In the genomic region with DNA sequence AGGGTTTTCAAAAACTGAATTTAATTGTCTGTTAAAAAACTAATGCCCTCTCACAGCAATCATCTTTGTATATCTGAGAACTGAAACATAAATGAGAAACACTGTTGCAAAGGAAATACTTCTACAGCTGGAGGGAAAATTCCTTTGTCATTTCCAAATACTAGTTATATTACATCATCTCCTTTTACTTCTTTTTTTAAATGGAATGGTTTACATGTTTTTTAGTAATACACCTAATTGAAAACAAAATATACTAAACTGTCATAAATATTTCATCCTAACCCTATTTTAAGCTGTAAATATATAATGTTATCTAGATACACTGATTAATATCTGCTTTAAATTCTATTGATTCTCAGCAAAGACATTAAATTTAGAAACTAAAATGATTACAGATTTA, we compare ENCODE assay signal across 10 cellular contexts. TPM values are rescaled to one million over a fixed set of nuclear protein-coding genes. Genes with fewer than 3 reads are reported as not detected.
DNase-seq lines count a peak whose midpoint lies in the region; FAIRE-seq and TF ChIP-seq lines count a peak whose summit lies in the region.
"Had no signal": no experiment of that assay in that cellular context is flagged by ENCODE, and none has a peak within 500 bp of the region (broad histone marks: within the 10 kb centered on the region; RNA-seq: fewer than 3 reads in every experiment).

No MANE protein-coding gene starts in this region.

- H3K4me2 ChIP-seq in astrocyte (ENCODE audit: low read length) = peak overlapping the region; percentile 80

- H3K27me3 Mint-ChIP-seq in astrocyte (ENCODE audit: low read depth, unreplicated experiment) (no peaks in the 10 kb centered on the region), endodermal cell (ENCODE audit: insufficient read depth) (no peaks in the 10 kb centered on the region)

- peaks cover 34% of the 10 kb centered on the region for H4K20me1 ChIP-seq in astrocyte (ENCODE audit: insufficient read depth, low read length)

- POLR2A ChIA-PET in HEK293 (lab: Yijun Ruan, JAX) = interaction anchor here (1.0 kb wide), 1 partner anchor 13 kb away, joined by 3 read pairs; no protein-coding TSS in a partner anchor

- TF ChIP-seq EP300 in stomach (IDR thresholded peaks at IDR 0.05) = no peak

- H3K4me3 ChIP-seq in HEK293 (ENCODE audit: low read depth, low read length) (no peak overlapping the region; the same call in 1 of the 2 replicates), astrocyte (ENCODE audit: insufficient read depth, low read depth, low read length) (no peak overlapping the region), foreskin fibroblast (ENCODE audit: low read depth in 1 of 2, low read length in 2 of 2) (peak overlapping the region; percentile 1 to 33), stomach (no peak overlapping the region), endodermal cell (ENCODE audit: low read length) (no peak overlapping the region)

- TF ChIP-seq POLR2A in stomach (IDR thresholded peaks at IDR 0.05) = no peak

- H3K9ac ChIP-seq in astrocyte (ENCODE audit: low read length) (peak overlapping the region; percentile 59), endodermal cell (ENCODE audit: extremely low read depth, low read length, poor library complexity, severe bottlenecking) (no peak overlapping the region)

- peaks cover 92% of the 10 kb centered on the region for H3K79me2 ChIP-seq in astrocyte (ENCODE audit: insufficient read depth, low read length)

- DNase-seq in astrocyte (ENCODE audit: low read depth) (peak; percentile 52), foreskin fibroblast (peak in 1 of 2 donors; percentile 50), stomach (no peak), endodermal cell (no peak), activated gamma-delta T cell (lab: John Stamatoyannopoulos, UW) (no peak), SKM-1 treated with dmso at 0.1 percent for 144 hours (lab: John Stamatoyannopoulos, UW; ENCODE audit: unreplicated experiment) (no peak)
- DNase-seq: activated T-cell treated with anti-CD3 and anti-CD28 coated beads, Interleukin-2, amount 50 U/mL, for 72 hours; NCI-H748 treated with DMSO at 0.1 percent for 48 hours had no signal

- H3K9me3 ChIP-seq in HEK293 (ENCODE audit: control insufficient read depth, insufficient read depth, low read depth, low read length) = no peaks in the 10 kb centered on the region
- no peaks in the 10 kb centered on the region for H3K9me3 ChIP-seq in astrocyte (ENCODE audit: insufficient read depth, low read depth, low read length)
- no peaks in the 10 kb centered on the region for H3K9me3 ChIP-seq in stomach
- H3K9me3 ChIP-seq in endodermal cell (ENCODE audit: control insufficient read depth, low read length) = peaks cover 4% of the 10 kb centered on the region

- H3K27ac ChIP-seq in HEK293 (ENCODE audit: extremely low read depth, low read depth, low read length) = no peak overlapping the region
- peak overlapping the region; percentile 59 for H3K27ac ChIP-seq in astrocyte (ENCODE audit: low read depth, low read length)
- H3K27ac ChIP-seq in stomach = peak overlapping the region in 4 of 5 donors; percentile 53 to 62 (median 60)
- no peak overlapping the region for H3K27ac ChIP-seq in endodermal cell (ENCODE audit: low read depth, low read length)

- H3K4me3 Mint-ChIP-seq in astrocyte (ENCODE audit: unreplicated experiment) = peak overlapping the region; percentile 22
- no peak overlapping the region for H3K4me3 Mint-ChIP-seq in endodermal cell
- H3K4me3 Mint-ChIP-seq: activated T-cell treated with anti-CD3 and anti-CD28 coated beads, Interleukin-2, amount 50 U/mL, for 72 hours had no signal

- peak overlapping the region; percentile 89 for H3K27ac Mint-ChIP-seq in astrocyte (ENCODE audit: unreplicated experiment)
- H3K27ac Mint-ChIP-seq in endodermal cell = no peak overlapping the region
- H3K27ac Mint-ChIP-seq: activated T-cell treated with anti-CD3 and anti-CD28 coated beads, Interleukin-2, amount 50 U/mL, for 72 hours had no signal

- H3K9me3 Mint-ChIP-seq in astrocyte (ENCODE audit: unreplicated experiment) (no peaks in the 10 kb centered on the region), endodermal cell (no peaks in the 10 kb centered on the region)
- H3K9me3 Mint-ChIP-seq: activated T-cell treated with anti-CD3 and anti-CD28 coated beads, Interleukin-2, amount 50 U/mL, for 72 hours had no signal

- H3K4me1 Mint-ChIP-seq in astrocyte (ENCODE audit: low read depth, unreplicated experiment) (peaks cover 16% of the 10 kb centered on the region), endodermal cell (peaks cover 13% of the 10 kb centered on the region)

- no peak for FAIRE-seq in astrocyte (lab: Jason Lieb, UNC)
- FAIRE-seq: small intestine had no signal

- H3K4me1 ChIP-seq in HEK293 (ENCODE audit: control insufficient read depth, insufficient read depth, low read length) = peaks cover 13% of the 10 kb centered on the region
- H3K4me1 ChIP-seq in astrocyte (ENCODE audit: insufficient read depth, low read length) = peaks cover 7% of the 10 kb centered on the region
- H3K4me1 ChIP-seq in stomach = peaks cover 0 to 31% (median 22%) of the 10 kb centered on the region in 4 donors
- H3K4me1 ChIP-seq in endodermal cell (ENCODE audit: control insufficient read depth, insufficient read depth, low read length) = no peaks in the 10 kb centered on the region

- no peak overlapping the region for H2AFZ ChIP-seq in astrocyte (ENCODE audit: low read depth, low read length)

- H3K36me3 Mint-ChIP-seq in astrocyte (ENCODE audit: low read depth, unreplicated experiment) (no peaks in the 10 kb centered on the region), endodermal cell (ENCODE audit: low read depth) (peaks cover 4% of the 10 kb centered on the region)

- H3K27me3 ChIP-seq in astrocyte (ENCODE audit: insufficient read depth, low read length) = no peaks in the 10 kb centered on the region
- no peaks in the 10 kb centered on the region for H3K27me3 ChIP-seq in stomach
- no peaks in the 10 kb centered on the region for H3K27me3 ChIP-seq in endodermal cell (ENCODE audit: control insufficient read depth, insufficient read depth, low read length, poor library complexity, severe bottlenecking)

- CTCF ChIA-PET in HEK293 (lab: Yijun Ruan, JAX) = interaction anchor here (0.5 to 1.8 kb wide), 7 partner anchors 8 to 673 kb away, joined by 3 to 8 read pairs (median 3); no protein-coding TSS in a partner anchor

- no peak for TF ChIP-seq CTCF in HEK293 (tag by site-specific recombination; IDR thresholded peaks at IDR 0.05)
- no peak for TF ChIP-seq CTCF in astrocyte (IDR thresholded peaks at IDR 0.05; ENCODE audit: insufficient read depth, low read depth, low read length)
- no peak for TF ChIP-seq CTCF in foreskin fibroblast (IDR thresholded peaks at IDR 0.05; ENCODE audit: low read depth, low read length)
- no peak for TF ChIP-seq CTCF in stomach (IDR thresholded peaks at IDR 0.05)
- TF ChIP-seq CTCF in endodermal cell (conservative IDR thresholded peaks at IDR 0.05) = no peak

- intact Hi-C loops in stomach (cut with DNase I; ENCODE audit: low total_unique reads) = no loop called here

- no peaks in the 10 kb centered on the region for H3K36me3 ChIP-seq in HEK293 (ENCODE audit: control insufficient read depth in 2 of 2, insufficient read depth in 1 of 2, low read length in 2 of 2)
- H3K36me3 ChIP-seq in astrocyte (ENCODE audit: insufficient read depth, low read length) = no peaks in the 10 kb centered on the region
- no peaks in the 10 kb centered on the region for H3K36me3 ChIP-seq in stomach
- H3K36me3 ChIP-seq in endodermal cell (ENCODE audit: control insufficient read depth, insufficient read depth, low read length) = no peaks in the 10 kb centered on the region

TF ChIP-seq in HEK293, 187 proteins besides CTCF, POLR2A, EP300 and RAD21 (continues in another document):
- TF ChIP-seq, protein P1, sequence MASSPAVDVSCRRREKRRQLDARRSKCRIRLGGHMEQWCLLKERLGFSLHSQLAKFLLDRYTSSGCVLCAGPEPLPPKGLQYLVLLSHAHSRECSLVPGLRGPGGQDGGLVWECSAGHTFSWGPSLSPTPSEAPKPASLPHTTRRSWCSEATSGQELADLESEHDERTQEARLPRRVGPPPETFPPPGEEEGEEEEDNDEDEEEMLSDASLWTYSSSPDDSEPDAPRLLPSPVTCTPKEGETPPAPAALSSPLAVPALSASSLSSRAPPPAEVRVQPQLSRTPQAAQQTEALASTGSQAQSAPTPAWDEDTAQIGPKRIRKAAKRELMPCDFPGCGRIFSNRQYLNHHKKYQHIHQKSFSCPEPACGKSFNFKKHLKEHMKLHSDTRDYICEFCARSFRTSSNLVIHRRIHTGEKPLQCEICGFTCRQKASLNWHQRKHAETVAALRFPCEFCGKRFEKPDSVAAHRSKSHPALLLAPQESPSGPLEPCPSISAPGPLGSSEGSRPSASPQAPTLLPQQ (tag by site-specific recombination; IDR thresholded peaks at IDR 0.05) = peak; percentile 34; the same call in 1 of the 2 replicates
- TF ChIP-seq, protein P2, sequence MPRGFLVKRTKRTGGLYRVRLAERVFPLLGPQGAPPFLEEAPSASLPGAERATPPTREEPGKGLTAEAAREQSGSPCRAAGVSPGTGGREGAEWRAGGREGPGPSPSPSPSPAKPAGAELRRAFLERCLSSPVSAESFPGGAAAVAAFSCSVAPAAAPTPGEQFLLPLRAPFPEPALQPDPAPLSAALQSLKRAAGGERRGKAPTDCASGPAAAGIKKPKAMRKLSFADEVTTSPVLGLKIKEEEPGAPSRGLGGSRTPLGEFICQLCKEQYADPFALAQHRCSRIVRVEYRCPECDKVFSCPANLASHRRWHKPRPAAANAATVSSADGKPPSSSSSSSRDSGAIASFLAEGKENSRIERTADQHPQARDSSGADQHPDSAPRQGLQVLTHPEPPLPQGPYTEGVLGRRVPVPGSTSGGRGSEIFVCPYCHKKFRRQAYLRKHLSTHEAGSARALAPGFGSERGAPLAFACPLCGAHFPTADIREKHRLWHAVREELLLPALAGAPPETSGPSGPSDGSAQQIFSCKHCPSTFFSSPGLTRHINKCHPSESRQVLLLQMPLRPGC (tag by site-specific recombination; IDR thresholded peaks at IDR 0.05) = peak; percentile 22; the same call in 1 of the 2 replicates
- TF ChIP-seq ZNF660 (tag by site-specific recombination; IDR thresholded peaks at IDR 0.05) (peak; percentile 41; the same call in 1 of the 2 replicates), ZEB2 (tag by site-specific recombination; IDR thresholded peaks at IDR 0.05) (peak; percentile 32; the same call in 1 of the 2 replicates), ZNF133 (tag by site-specific recombination; IDR thresholded peaks at IDR 0.05) (no peak), ZNF366 (tag by site-specific recombination; conservative IDR thresholded peaks at IDR 0.05) (0 out of 2 replicates have a peak, but pooled peaks have one; percentile 35)

RNA-seq across cellular contexts. Expression of a gene that starts 19.1 kb away (rescaled TPM):
- total RNA-seq in astrocyte = 31.2 and 34.5 TPM in 2 replicates
- total RNA-seq in stomach = 100 to 1,000 TPM in 2 of 5 donors, 10 to 100 TPM in 3; 57.1 to 198 (median 89.2) TPM
- polyA plus RNA-seq in stomach = 10 to 100 TPM in 1 of 3 donors, 1 to 10 TPM in 2; 6.2 to 11.6 (median 9.4) TPM
- 10 to 100 TPM; 30.0 to 34.3 TPM for total RNA-seq in endodermal cell
- polyA plus RNA-seq in endodermal cell (2013, experiment 1 of 2) = 15.9 TPM
- 18.5 TPM for polyA plus RNA-seq in endodermal cell (2013, experiment 2 of 2)

Comparison
In these comparisons a context has a peak if more than half of its experiments do, and no peak if none do; other contexts are left out.
1. H3K27ac ChIP-seq: peak in astrocyte (single experiment) and stomach (4 of 5); none in HEK293 (single experiment) and endodermal cell (single experiment).
2. H3K4me3 ChIP-seq: peak in foreskin fibroblast (2 of 2); none in HEK293 (single experiment), astrocyte (single experiment), stomach (0 of 4) and endodermal cell (single experiment).